Comparison of ENCODE assay signal across 1 cellular context in genomic region chr17:7915611-7916382, GRCh38.
A peak's percentile ranks its signal among the peaks of the same experiment; 100 is the strongest.
TF ChIP-seq lines count a peak whose summit lies in the region.

Gene RNF227 (minus strand): TSS chr17:7916289. CDS start chr17:7916195, 94 bp downstream.

TF ChIP-seq in HepG2, 621 proteins besides CTCF, POLR2A, EP300 and RAD21 (continued from another document and continues in another):
- TF ChIP-seq KDM5B (CRISPR knock-in tag; IDR thresholded peaks at IDR 0.05; ENCODE audit: borderline replicate concordance) = peak; percentile 91
- TF ChIP-seq, protein P1, sequence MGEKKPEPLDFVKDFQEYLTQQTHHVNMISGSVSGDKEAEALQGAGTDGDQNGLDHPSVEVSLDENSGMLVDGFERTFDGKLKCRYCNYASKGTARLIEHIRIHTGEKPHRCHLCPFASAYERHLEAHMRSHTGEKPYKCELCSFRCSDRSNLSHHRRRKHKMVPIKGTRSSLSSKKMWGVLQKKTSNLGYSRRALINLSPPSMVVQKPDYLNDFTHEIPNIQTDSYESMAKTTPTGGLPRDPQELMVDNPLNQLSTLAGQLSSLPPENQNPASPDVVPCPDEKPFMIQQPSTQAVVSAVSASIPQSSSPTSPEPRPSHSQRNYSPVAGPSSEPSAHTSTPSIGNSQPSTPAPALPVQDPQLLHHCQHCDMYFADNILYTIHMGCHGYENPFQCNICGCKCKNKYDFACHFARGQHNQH (CRISPR knock-in tag; IDR thresholded peaks at IDR 0.05) = no peak
- TF ChIP-seq RBFOX2 (IDR thresholded peaks at IDR 0.05; ENCODE audit: low read depth, low read length) = 0 out of 2 replicates have a peak, but pooled peaks have one; percentile 38
- TF ChIP-seq ZNF12 (CRISPR knock-in tag; IDR thresholded peaks at IDR 0.05) = 0 out of 2 replicates have a peak, but pooled peaks have one; percentile 44
- TF ChIP-seq, protein P2, sequence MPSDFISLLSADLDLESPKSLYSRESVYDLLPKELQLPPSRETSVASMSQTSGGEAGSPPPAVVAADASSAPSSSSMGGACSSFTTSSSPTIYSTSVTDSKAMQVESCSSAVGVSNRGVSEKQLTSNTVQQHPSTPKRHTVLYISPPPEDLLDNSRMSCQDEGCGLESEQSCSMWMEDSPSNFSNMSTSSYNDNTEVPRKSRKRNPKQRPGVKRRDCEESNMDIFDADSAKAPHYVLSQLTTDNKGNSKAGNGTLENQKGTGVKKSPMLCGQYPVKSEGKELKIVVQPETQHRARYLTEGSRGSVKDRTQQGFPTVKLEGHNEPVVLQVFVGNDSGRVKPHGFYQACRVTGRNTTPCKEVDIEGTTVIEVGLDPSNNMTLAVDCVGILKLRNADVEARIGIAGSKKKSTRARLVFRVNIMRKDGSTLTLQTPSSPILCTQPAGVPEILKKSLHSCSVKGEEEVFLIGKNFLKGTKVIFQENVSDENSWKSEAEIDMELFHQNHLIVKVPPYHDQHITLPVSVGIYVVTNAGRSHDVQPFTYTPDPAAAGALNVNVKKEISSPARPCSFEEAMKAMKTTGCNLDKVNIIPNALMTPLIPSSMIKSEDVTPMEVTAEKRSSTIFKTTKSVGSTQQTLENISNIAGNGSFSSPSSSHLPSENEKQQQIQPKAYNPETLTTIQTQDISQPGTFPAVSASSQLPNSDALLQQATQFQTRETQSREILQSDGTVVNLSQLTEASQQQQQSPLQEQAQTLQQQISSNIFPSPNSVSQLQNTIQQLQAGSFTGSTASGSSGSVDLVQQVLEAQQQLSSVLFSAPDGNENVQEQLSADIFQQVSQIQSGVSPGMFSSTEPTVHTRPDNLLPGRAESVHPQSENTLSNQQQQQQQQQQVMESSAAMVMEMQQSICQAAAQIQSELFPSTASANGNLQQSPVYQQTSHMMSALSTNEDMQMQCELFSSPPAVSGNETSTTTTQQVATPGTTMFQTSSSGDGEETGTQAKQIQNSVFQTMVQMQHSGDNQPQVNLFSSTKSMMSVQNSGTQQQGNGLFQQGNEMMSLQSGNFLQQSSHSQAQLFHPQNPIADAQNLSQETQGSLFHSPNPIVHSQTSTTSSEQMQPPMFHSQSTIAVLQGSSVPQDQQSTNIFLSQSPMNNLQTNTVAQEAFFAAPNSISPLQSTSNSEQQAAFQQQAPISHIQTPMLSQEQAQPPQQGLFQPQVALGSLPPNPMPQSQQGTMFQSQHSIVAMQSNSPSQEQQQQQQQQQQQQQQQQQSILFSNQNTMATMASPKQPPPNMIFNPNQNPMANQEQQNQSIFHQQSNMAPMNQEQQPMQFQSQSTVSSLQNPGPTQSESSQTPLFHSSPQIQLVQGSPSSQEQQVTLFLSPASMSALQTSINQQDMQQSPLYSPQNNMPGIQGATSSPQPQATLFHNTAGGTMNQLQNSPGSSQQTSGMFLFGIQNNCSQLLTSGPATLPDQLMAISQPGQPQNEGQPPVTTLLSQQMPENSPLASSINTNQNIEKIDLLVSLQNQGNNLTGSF (CRISPR knock-in tag; IDR thresholded peaks at IDR 0.05) = peak; percentile 81
- TF ChIP-seq ZBTB42 (CRISPR knock-in tag; IDR thresholded peaks at IDR 0.05) = peak; percentile 89
- no peak for TF ChIP-seq MIER2 (CRISPR knock-in tag; IDR thresholded peaks at IDR 0.05)
- TF ChIP-seq, protein P3, sequence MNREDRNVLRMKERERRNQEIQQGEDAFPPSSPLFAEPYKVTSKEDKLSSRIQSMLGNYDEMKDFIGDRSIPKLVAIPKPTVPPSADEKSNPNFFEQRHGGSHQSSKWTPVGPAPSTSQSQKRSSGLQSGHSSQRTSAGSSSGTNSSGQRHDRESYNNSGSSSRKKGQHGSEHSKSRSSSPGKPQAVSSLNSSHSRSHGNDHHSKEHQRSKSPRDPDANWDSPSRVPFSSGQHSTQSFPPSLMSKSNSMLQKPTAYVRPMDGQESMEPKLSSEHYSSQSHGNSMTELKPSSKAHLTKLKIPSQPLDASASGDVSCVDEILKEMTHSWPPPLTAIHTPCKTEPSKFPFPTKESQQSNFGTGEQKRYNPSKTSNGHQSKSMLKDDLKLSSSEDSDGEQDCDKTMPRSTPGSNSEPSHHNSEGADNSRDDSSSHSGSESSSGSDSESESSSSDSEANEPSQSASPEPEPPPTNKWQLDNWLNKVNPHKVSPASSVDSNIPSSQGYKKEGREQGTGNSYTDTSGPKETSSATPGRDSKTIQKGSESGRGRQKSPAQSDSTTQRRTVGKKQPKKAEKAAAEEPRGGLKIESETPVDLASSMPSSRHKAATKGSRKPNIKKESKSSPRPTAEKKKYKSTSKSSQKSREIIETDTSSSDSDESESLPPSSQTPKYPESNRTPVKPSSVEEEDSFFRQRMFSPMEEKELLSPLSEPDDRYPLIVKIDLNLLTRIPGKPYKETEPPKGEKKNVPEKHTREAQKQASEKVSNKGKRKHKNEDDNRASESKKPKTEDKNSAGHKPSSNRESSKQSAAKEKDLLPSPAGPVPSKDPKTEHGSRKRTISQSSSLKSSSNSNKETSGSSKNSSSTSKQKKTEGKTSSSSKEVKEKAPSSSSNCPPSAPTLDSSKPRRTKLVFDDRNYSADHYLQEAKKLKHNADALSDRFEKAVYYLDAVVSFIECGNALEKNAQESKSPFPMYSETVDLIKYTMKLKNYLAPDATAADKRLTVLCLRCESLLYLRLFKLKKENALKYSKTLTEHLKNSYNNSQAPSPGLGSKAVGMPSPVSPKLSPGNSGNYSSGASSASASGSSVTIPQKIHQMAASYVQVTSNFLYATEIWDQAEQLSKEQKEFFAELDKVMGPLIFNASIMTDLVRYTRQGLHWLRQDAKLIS (CRISPR knock-in tag; IDR thresholded peaks at IDR 0.05) = no peak
- TF ChIP-seq SALL2 (CRISPR knock-in tag; IDR thresholded peaks at IDR 0.05) = no peak; the same call in 1 of the 2 replicates
- no peak for TF ChIP-seq JARID2 (CRISPR knock-in tag; IDR thresholded peaks at IDR 0.05; ENCODE audit: insufficient replicate concordance)
- no peak for TF ChIP-seq KDM3A (CRISPR knock-in tag; IDR thresholded peaks at IDR 0.05; ENCODE audit: low read depth)
- peak; percentile 64; the same call in 1 of the 2 replicates for TF ChIP-seq ZNF777 (CRISPR knock-in tag; IDR thresholded peaks at IDR 0.05)
- TF ChIP-seq HHEX (CRISPR knock-in tag; IDR thresholded peaks at IDR 0.05) = no peak
- no peak for TF ChIP-seq NFE2L1 (CRISPR knock-in tag; IDR thresholded peaks at IDR 0.05; ENCODE audit: borderline replicate concordance)
- TF ChIP-seq, protein P4, sequence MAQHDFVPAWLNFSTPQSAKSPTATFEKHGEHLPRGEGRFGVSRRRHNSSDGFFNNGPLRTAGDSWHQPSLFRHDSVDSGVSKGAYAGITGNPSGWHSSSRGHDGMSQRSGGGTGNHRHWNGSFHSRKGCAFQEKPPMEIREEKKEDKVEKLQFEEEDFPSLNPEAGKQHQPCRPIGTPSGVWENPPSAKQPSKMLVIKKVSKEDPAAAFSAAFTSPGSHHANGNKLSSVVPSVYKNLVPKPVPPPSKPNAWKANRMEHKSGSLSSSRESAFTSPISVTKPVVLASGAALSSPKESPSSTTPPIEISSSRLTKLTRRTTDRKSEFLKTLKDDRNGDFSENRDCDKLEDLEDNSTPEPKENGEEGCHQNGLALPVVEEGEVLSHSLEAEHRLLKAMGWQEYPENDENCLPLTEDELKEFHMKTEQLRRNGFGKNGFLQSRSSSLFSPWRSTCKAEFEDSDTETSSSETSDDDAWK (CRISPR knock-in tag; IDR thresholded peaks at IDR 0.05) = no peak
- TF ChIP-seq TEAD3 (CRISPR knock-in tag; optimal IDR thresholded peaks at IDR 0.05; ENCODE audit: borderline replicate concordance) = no peak
- peak; percentile 20; the same call in 1 of the 2 replicates for TF ChIP-seq ZSCAN12 (CRISPR knock-in tag; IDR thresholded peaks at IDR 0.05)
- TF ChIP-seq ZNF614 (CRISPR knock-in tag; IDR thresholded peaks at IDR 0.05; ENCODE audit: borderline replicate concordance) = no peak
- no peak for TF ChIP-seq TCF12 (IDR thresholded peaks at IDR 0.05)
- TF ChIP-seq TCF12 (CRISPR knock-in tag; IDR thresholded peaks at IDR 0.05) = no peak
- no peak for TF ChIP-seq SNRNP70 (IDR thresholded peaks at IDR 0.05; ENCODE audit: low read depth, low read length)
- TF ChIP-seq KLF13 (CRISPR knock-in tag; IDR thresholded peaks at IDR 0.05) = no peak
- TF ChIP-seq PLSCR1 (CRISPR knock-in tag; IDR thresholded peaks at IDR 0.05; ENCODE audit: borderline replicate concordance) = no peak
- peak; percentile 68; the same call in 1 of the 2 replicates for TF ChIP-seq ZNF431 (CRISPR knock-in tag; IDR thresholded peaks at IDR 0.05; ENCODE audit: borderline replicate concordance, low read depth)
- TF ChIP-seq FOSL2 (CRISPR knock-in tag; IDR thresholded peaks at IDR 0.05) = 0 out of 2 replicates have a peak, but pooled peaks have one; percentile 18
- TF ChIP-seq, protein P5, sequence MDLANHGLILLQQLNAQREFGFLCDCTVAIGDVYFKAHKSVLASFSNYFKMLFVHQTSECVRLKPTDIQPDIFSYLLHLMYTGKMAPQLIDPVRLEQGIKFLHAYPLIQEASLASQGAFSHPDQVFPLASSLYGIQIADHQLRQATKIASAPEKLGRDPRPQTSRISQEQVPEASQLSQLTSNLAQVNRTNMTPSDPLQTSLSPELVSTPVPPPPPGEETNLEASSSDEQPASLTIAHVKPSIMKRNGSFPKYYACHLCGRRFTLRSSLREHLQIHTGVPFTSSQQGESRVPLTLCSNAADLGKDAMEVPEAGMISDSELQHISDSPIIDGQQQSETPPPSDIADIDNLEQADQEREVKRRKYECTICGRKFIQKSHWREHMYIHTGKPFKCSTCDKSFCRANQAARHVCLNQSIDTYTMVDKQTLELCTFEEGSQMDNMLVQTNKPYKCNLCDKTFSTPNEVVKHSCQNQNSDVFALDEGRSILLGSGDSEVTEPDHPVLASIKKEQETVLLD (CRISPR knock-in tag; IDR thresholded peaks at IDR 0.05; ENCODE audit: low read depth) = peak; percentile 90
- peak; percentile 94; the same call in 1 of the 2 replicates for TF ChIP-seq ZNF766 (CRISPR knock-in tag; IDR thresholded peaks at IDR 0.05; ENCODE audit: borderline replicate concordance)
- TF ChIP-seq ELF1 (CRISPR knock-in tag; IDR thresholded peaks at IDR 0.05) = no peak
- TF ChIP-seq FOXP1 (IDR thresholded peaks at IDR 0.05) = no peak
- no peak for TF ChIP-seq FOXP1 (CRISPR knock-in tag; IDR thresholded peaks at IDR 0.05)
- TF ChIP-seq, protein P6, sequence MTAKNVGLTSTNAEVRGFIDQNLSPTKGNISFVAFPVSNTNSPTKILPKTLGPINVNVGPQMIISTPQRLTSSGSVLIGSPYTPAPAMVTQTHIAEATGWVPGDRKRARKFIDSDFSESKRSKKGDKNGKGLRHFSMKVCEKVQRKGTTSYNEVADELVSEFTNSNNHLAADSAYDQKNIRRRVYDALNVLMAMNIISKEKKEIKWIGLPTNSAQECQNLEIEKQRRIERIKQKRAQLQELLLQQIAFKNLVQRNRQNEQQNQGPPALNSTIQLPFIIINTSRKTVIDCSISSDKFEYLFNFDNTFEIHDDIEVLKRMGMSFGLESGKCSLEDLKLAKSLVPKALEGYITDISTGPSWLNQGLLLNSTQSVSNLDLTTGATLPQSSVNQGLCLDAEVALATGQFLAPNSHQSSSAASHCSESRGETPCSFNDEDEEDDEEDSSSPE (CRISPR knock-in tag; IDR thresholded peaks at IDR 0.05) = peak; percentile 93
- peak; percentile 58; the same call in 1 of the 2 replicates for TF ChIP-seq ERF (CRISPR knock-in tag; IDR thresholded peaks at IDR 0.05)
- TF ChIP-seq ZMYM2 (CRISPR knock-in tag; IDR thresholded peaks at IDR 0.05) = no peak
- TF ChIP-seq ZNF124 (CRISPR knock-in tag; IDR thresholded peaks at IDR 0.05) = peak; percentile 62; the same call in 1 of the 2 replicates
- peak; percentile 59 for TF ChIP-seq BHLHE40 (IDR thresholded peaks at IDR 0.05; ENCODE audit: low read length)
- TF ChIP-seq MED8 (CRISPR knock-in tag; IDR thresholded peaks at IDR 0.05; ENCODE audit: insufficient replicate concordance) = no peak
- no peak for TF ChIP-seq TARDBP (CRISPR knock-in tag; IDR thresholded peaks at IDR 0.05)
- TF ChIP-seq ZBTB38 (CRISPR knock-in tag; IDR thresholded peaks at IDR 0.05) = peak; percentile 68; the same call in 1 of the 2 replicates
- TF ChIP-seq, protein P7, sequence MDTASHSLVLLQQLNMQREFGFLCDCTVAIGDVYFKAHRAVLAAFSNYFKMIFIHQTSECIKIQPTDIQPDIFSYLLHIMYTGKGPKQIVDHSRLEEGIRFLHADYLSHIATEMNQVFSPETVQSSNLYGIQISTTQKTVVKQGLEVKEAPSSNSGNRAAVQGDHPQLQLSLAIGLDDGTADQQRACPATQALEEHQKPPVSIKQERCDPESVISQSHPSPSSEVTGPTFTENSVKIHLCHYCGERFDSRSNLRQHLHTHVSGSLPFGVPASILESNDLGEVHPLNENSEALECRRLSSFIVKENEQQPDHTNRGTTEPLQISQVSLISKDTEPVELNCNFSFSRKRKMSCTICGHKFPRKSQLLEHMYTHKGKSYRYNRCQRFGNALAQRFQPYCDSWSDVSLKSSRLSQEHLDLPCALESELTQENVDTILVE (CRISPR knock-in tag; IDR thresholded peaks at IDR 0.05) = no peak; the same call in 1 of the 2 replicates
- TF ChIP-seq, protein P8, sequence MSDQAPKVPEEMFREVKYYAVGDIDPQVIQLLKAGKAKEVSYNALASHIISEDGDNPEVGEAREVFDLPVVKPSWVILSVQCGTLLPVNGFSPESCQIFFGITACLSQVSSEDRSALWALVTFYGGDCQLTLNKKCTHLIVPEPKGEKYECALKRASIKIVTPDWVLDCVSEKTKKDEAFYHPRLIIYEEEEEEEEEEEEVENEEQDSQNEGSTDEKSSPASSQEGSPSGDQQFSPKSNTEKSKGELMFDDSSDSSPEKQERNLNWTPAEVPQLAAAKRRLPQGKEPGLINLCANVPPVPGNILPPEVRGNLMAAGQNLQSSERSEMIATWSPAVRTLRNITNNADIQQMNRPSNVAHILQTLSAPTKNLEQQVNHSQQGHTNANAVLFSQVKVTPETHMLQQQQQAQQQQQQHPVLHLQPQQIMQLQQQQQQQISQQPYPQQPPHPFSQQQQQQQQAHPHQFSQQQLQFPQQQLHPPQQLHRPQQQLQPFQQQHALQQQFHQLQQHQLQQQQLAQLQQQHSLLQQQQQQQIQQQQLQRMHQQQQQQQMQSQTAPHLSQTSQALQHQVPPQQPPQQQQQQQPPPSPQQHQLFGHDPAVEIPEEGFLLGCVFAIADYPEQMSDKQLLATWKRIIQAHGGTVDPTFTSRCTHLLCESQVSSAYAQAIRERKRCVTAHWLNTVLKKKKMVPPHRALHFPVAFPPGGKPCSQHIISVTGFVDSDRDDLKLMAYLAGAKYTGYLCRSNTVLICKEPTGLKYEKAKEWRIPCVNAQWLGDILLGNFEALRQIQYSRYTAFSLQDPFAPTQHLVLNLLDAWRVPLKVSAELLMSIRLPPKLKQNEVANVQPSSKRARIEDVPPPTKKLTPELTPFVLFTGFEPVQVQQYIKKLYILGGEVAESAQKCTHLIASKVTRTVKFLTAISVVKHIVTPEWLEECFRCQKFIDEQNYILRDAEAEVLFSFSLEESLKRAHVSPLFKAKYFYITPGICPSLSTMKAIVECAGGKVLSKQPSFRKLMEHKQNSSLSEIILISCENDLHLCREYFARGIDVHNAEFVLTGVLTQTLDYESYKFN (CRISPR knock-in tag; conservative IDR thresholded peaks at IDR 0.05) = no peak
- TF ChIP-seq ZNF891 (CRISPR knock-in tag; IDR thresholded peaks at IDR 0.05) = peak; percentile 89; the same call in 1 of the 2 replicates
- peak; percentile 89 for TF ChIP-seq ZNF557 (CRISPR knock-in tag; IDR thresholded peaks at IDR 0.05)
- TF ChIP-seq ATF1 (CRISPR knock-in tag; IDR thresholded peaks at IDR 0.05) = no peak
- TF ChIP-seq STAG1 (CRISPR knock-in tag; IDR thresholded peaks at IDR 0.05) = no peak
- TF ChIP-seq JDP2 (CRISPR knock-in tag; IDR thresholded peaks at IDR 0.05; ENCODE audit: borderline replicate concordance) = no peak; the same call in 1 of the 2 replicates
- no peak for TF ChIP-seq ZSCAN25 (CRISPR knock-in tag; IDR thresholded peaks at IDR 0.05)
- no peak for TF ChIP-seq HNRNPH1 (optimal IDR thresholded peaks at IDR 0.05; ENCODE audit: low read depth, low read length)
